In the genomic region with DNA sequence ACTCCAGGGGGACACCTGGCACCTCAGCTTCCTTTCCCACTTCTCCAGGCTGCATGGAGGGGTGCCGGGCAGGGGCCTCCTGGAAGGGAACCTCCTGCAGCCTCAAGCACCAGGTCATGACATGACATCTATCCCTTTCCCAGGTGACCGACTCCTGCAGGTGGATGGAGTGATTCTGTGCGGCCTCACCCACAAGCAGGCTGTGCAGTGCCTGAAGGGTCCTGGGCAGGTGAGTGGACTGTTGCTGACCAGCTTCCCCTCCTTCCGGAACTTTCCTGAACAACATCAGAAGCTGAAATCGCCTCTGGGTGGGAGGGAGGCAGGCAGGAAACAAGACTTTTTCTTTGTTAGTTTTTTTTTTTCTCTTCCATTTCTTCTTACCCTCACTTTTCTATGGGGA, we compare ENCODE assay signal across 6 cellular contexts. TPM values are rescaled to one million over a fixed set of nuclear protein-coding genes. Genes with fewer than 3 reads are reported as not detected.
"Had no signal": no experiment of that assay in that cellular context is flagged by ENCODE, and none has a peak within 500 bp of the region (broad histone marks: within the 10 kb centered on the region; RNA-seq: fewer than 3 reads in every experiment).

No MANE protein-coding gene starts in this region.

RNA-seq across cellular contexts. Expression of gene PTPN20, which starts 34.5 kb away (rescaled TPM):
- total RNA-seq: GM23338, H1, H4, H7, H9, HFFc6 had no signal
- polyA plus RNA-seq: H1 had no signal
